17 cellular contexts compared by ENCODE assay signal in genomic region chr21:17488620-17489019, GRCh38. TPM values are rescaled to one million over a fixed set of nuclear protein-coding genes. Genes with fewer than 3 reads are reported as not detected.
DNase-seq lines count a peak whose midpoint lies in the region; ATAC-seq and TF ChIP-seq lines count a peak whose summit lies in the region.
"Had no signal": no experiment of that assay in that cellular context is flagged by ENCODE, and none has a peak within 500 bp of the region (broad histone marks: within the 10 kb centered on the region; RNA-seq: fewer than 3 reads in every experiment).

No MANE protein-coding gene starts in this region.

- no peaks in the 10 kb centered on the region for H3K9me3 ChIP-seq in left ventricle myocardium inferior (replicated peaks)
- H3K9me3 ChIP-seq: left lung, upper lobe of left lung had no signal

- ATAC-seq in activated T-cell treated with anti-CD3 and anti-CD28 coated beads, Interleukin-2, amount 50 U/mL, for 72 hours (replicated peaks in 1 of 2), result peak; percentile 82 to 85
- ATAC-seq in GM21529 (IDR thresholded peaks at IDR 0.05; ENCODE audit: unreplicated experiment) (peak; percentile 85), HG03108 (IDR thresholded peaks at IDR 0.05; ENCODE audit: unreplicated experiment) (peak; percentile 63)
- peak; percentile 65 to 81 for ATAC-seq in stimulated activated naive B cell treated with anti-CD40 and anti-IgM and Interleukin-4, amounts not matched to agents 10 μg/mL and 1 μg/mL and 100 μg/mL, for 72 hours (replicated peaks)
- ATAC-seq: left lung; naive thymus-derived CD8-positive, alpha-beta T cell; WTC11 had no signal

- H3K4me3 ChIP-seq in left ventricle myocardium inferior, result no peak overlapping the region
- H3K4me3 ChIP-seq in brain microvascular endothelial cell (ENCODE audit: low read depth, low read length), result no peak overlapping the region
- H3K4me3 ChIP-seq: left lung, upper lobe of left lung had no signal

- H3K27ac Mint-ChIP-seq in activated T-cell treated with anti-CD3 and anti-CD28 coated beads, Interleukin-2, amount 50 U/mL, for 72 hours, result no peak overlapping the region
- no peak overlapping the region for H3K27ac Mint-ChIP-seq in stimulated activated naive B cell treated with anti-CD40 and anti-IgM and Interleukin-4, amounts not matched to agents 10 μg/mL and 1 μg/mL and 100 μg/mL, for 72 hours
- H3K27ac Mint-ChIP-seq: dendritic cell treated with granulocyte-macrophage colony-stimulating factor and Interleukin-4, amounts not matched to agents 40 ng/mL and 50 ng/mL, for 4 days; naive thymus-derived CD8-positive, alpha-beta T cell; WTC11 had no signal

- H3K36me3 Mint-ChIP-seq in activated T-cell treated with anti-CD3 and anti-CD28 coated beads, Interleukin-2, amount 50 U/mL, for 72 hours (ENCODE audit: insufficient read depth in 2 of 2), result peaks cover 0 to 1% of the 10 kb centered on the region in 2 donors
- H3K36me3 Mint-ChIP-seq in stimulated activated naive B cell treated with anti-CD40 and anti-IgM and Interleukin-4, amounts not matched to agents 10 μg/mL and 1 μg/mL and 100 μg/mL, for 72 hours, result no peaks in the 10 kb centered on the region
- H3K36me3 Mint-ChIP-seq: WTC11 had no signal

- H3K4me1 Mint-ChIP-seq in activated T-cell treated with anti-CD3 and anti-CD28 coated beads, Interleukin-2, amount 50 U/mL, for 72 hours (ENCODE audit: low read depth), result peaks cover 35% of the 10 kb centered on the region
- peaks cover 0 to 3% of the 10 kb centered on the region in 2 donors for H3K4me1 Mint-ChIP-seq in stimulated activated naive B cell treated with anti-CD40 and anti-IgM and Interleukin-4, amounts not matched to agents 10 μg/mL and 1 μg/mL and 100 μg/mL, for 72 hours
- H3K4me1 Mint-ChIP-seq: naive thymus-derived CD8-positive, alpha-beta T cell; WTC11 had no signal

- TF ChIP-seq CTCF in left ventricle myocardium inferior (IDR thresholded peaks at IDR 0.05; ENCODE audit: borderline replicate concordance) (no peak), brain microvascular endothelial cell (IDR thresholded peaks at IDR 0.05; ENCODE audit: low read depth, low read length, missing control alignments) (no peak)

- H3K9me3 Mint-ChIP-seq in activated T-cell treated with anti-CD3 and anti-CD28 coated beads, Interleukin-2, amount 50 U/mL, for 72 hours, result no peaks in the 10 kb centered on the region
- H3K9me3 Mint-ChIP-seq in stimulated activated naive B cell treated with anti-CD40 and anti-IgM and Interleukin-4, amounts not matched to agents 10 μg/mL and 1 μg/mL and 100 μg/mL, for 72 hours, result peaks cover 1 to 3% of the 10 kb centered on the region in 2 donors
- H3K9me3 Mint-ChIP-seq: dendritic cell treated with granulocyte-macrophage colony-stimulating factor and Interleukin-4, amounts not matched to agents 40 ng/mL and 50 ng/mL, for 4 days; naive thymus-derived CD8-positive, alpha-beta T cell had no signal

- intact Hi-C loops in left ventricle myocardium inferior (cut with micrococcal nuclease), result no loop called here

- H3K4me1 ChIP-seq in left ventricle myocardium inferior, result no peaks in the 10 kb centered on the region

- peak overlapping the region in 1 of 2 donors; percentile 29 for H3K4me3 Mint-ChIP-seq in activated T-cell treated with anti-CD3 and anti-CD28 coated beads, Interleukin-2, amount 50 U/mL, for 72 hours
- no peak overlapping the region for H3K4me3 Mint-ChIP-seq in stimulated activated naive B cell treated with anti-CD40 and anti-IgM and Interleukin-4, amounts not matched to agents 10 μg/mL and 1 μg/mL and 100 μg/mL, for 72 hours
- H3K4me3 Mint-ChIP-seq: dendritic cell treated with granulocyte-macrophage colony-stimulating factor and Interleukin-4, amounts not matched to agents 40 ng/mL and 50 ng/mL, for 4 days; naive thymus-derived CD8-positive, alpha-beta T cell; WTC11 had no signal

- no peak for DNase-seq in activated T-cell treated with anti-CD3 and anti-CD28 coated beads, Interleukin-2, amount 50 U/mL, for 72 hours
- no peak for DNase-seq in activated T-cell treated with anti-CD3 and anti-CD28 coated beads, Interleukin-2, amount 50 U/mL, for 48 hours
- no peak for DNase-seq in stimulated activated naive B cell treated with anti-CD40 and anti-IgM and Interleukin-4, amounts not matched to agents 10 μg/mL and 1 μg/mL and 100 μg/mL, for 72 hours
- DNase-seq in left ventricle myocardium inferior, result no peak
- DNase-seq in brain microvascular endothelial cell, result no peak
- DNase-seq in H4 (ENCODE audit: low spot score), result no peak
- DNase-seq: activated T-cell treated with anti-CD3 and anti-CD28 coated beads, Interleukin-2, amount 50 U/mL, for 1 hour; aorta; COR-L47; hypothalamus; left lung; naive thymus-derived CD8-positive, alpha-beta T cell; upper lobe of left lung had no signal

- in situ Hi-C loops in brain microvascular endothelial cell (cut with HindIII; ENCODE audit: low pct_ligation_motif_present, low sequenced_read_pairs), result no loop called here

- H3K27me3 ChIP-seq in left ventricle myocardium inferior (ENCODE audit: low read depth), result no peaks in the 10 kb centered on the region
- no peaks in the 10 kb centered on the region for H3K27me3 ChIP-seq in brain microvascular endothelial cell (replicated peaks)
- H3K27me3 ChIP-seq: left lung, upper lobe of left lung had no signal

- H3K27me3 Mint-ChIP-seq in activated T-cell treated with anti-CD3 and anti-CD28 coated beads, Interleukin-2, amount 50 U/mL, for 72 hours (ENCODE audit: low read depth), result peaks cover 23% of the 10 kb centered on the region
- peaks cover 4 to 8% of the 10 kb centered on the region in 2 donors for H3K27me3 Mint-ChIP-seq in stimulated activated naive B cell treated with anti-CD40 and anti-IgM and Interleukin-4, amounts not matched to agents 10 μg/mL and 1 μg/mL and 100 μg/mL, for 72 hours

- H3K27ac ChIP-seq in left ventricle myocardium inferior (replicated peaks), result no peak overlapping the region
- H3K27ac ChIP-seq in brain microvascular endothelial cell, result no peak overlapping the region
- H3K27ac ChIP-seq: left lung, upper lobe of left lung had no signal

- H3K36me3 ChIP-seq in left ventricle myocardium inferior (no peaks in the 10 kb centered on the region), brain microvascular endothelial cell (replicated peaks) (no peaks in the 10 kb centered on the region)
- H3K36me3 ChIP-seq: left lung, upper lobe of left lung had no signal

RNA-seq across cellular contexts. Expression of gene CXADR, which starts 24.2 kb away (rescaled TPM):
- total RNA-seq in activated T-cell treated with anti-CD3 and anti-CD28 coated beads, Interleukin-2, amount 50 U/mL, for 72 hours, result under 1 TPM; 0.23 to 0.48 TPM
- 24.5 TPM for total RNA-seq in left ventricle myocardium inferior
- total RNA-seq in H4 (2014; rRNA removed; shearing (Covaris generic)), result 15.8 and 22.3 TPM in 2 replicates

Comparison
In these comparisons a context has a peak if more than half of its experiments do, and no peak if none do; other contexts are left out.
1. RNA of gene CXADR, which starts 24.2 kb away (total RNA-seq): 24.5 TPM in left ventricle myocardium inferior (single experiment) and 15.8 to 22.3 TPM in H4; 0.23 to 0.48 TPM in activated T-cell treated with anti-CD3 and anti-CD28 coated beads, Interleukin-2, amount 50 U/mL, for 72 hours; every median in the first group is over 10 times any median in the second.
2. Peak in every context shown above with its lines, with median percentiles within 50 percentile points of each other: ATAC-seq.